Comparison of ENCODE assay signal across 29 cellular contexts in genomic region chr10:117627561-117627960, GRCh38.
"Had no signal": no experiment of that assay in that cellular context is flagged by ENCODE, and none has a peak within 500 bp of the region (broad histone marks: within the 10 kb centered on the region; RNA-seq: fewer than 3 reads in every experiment).

No MANE protein-coding gene starts in this region.

- H3K27ac Mint-ChIP-seq: activated CD4-positive, alpha-beta T cell treated with anti-CD3 and anti-CD28 coated beads for 36 hours; activated CD8-positive, alpha-beta T cell treated with anti-CD3 and anti-CD28 coated beads, Interleukin-2, amount 10 ng/mL, durations not matched to agents 7 days and 5 days; activated naive CD4-positive, alpha-beta T cell treated with anti-CD3 and anti-CD28 coated beads for 36 hours; activated naive CD8-positive, alpha-beta T cell treated with anti-CD3 and anti-CD28 coated beads for 36 hours; effector memory CD8-positive, alpha-beta T cell; nephron progenitor cell; progenitor cell of endocrine pancreas had no signal

- H3K4me3 ChIP-seq: adrenal gland, body of pancreas, colonic mucosa, gastroesophageal sphincter, hepatocyte, ovary, skin epidermis, testis, transverse colon had no signal

- DNase-seq: activated CD4-positive, alpha-beta T cell treated with anti-CD3 and anti-CD28 coated beads for 36 hours; activated CD4-positive, CD25-positive, alpha-beta regulatory T cell; activated CD8-positive, alpha-beta T cell treated with anti-CD3 and anti-CD28 coated beads, Interleukin-2, amount 10 ng/mL, durations not matched to agents 7 days and 5 days; activated effector memory CD4-positive, alpha-beta T cell treated with Interleukin-2 at 50 U/mL for 16 hours; activated naive CD4-positive, alpha-beta T cell treated with anti-CD3 and anti-CD28 coated beads for 36 hours; activated naive CD8-positive, alpha-beta T cell treated with anti-CD3 and anti-CD28 coated beads for 36 hours; aorta; body of pancreas; cerebellar nuclear complex; colonic mucosa; effector memory CD8-positive, alpha-beta T cell; erythroblast; left cardiac atrium; left ventricle myocardium superior; mammary epithelial cell; nephron progenitor cell; ovary; stimulated activated CD4-positive, alpha-beta T cell treated with anti-CD3 and anti-CD28 coated beads, Interleukin-12 subunit alpha, Interleukin-12 subunit beta, amount 100 ng/mL, for 4 hours; stimulated activated CD4-positive, alpha-beta T cell treated with anti-CD3 and anti-CD28 coated beads, Interleukin-4, amount 100 ng/mL, for 1 hour; stimulated activated naive CD8-positive, alpha-beta T cell treated with anti-CD3 and anti-CD28 coated beads, Interleukin-15, Interleukin-2, amounts not matched to agents 100 U/mL and 50 U/mL, for 24 hours; testis; transverse colon had no signal

- H3K27me3 ChIP-seq: adrenal gland, body of pancreas, colonic mucosa, gastroesophageal sphincter, ovary, testis, transverse colon had no signal

- H3K36me3 Mint-ChIP-seq: activated naive CD8-positive, alpha-beta T cell treated with anti-CD3 and anti-CD28 coated beads for 36 hours had no signal

- H3K36me3 ChIP-seq: adrenal gland, colonic mucosa, gastroesophageal sphincter, neutrophil, ovary, transverse colon had no signal

- H3K9me3 ChIP-seq: adrenal gland, body of pancreas, colonic mucosa, gastroesophageal sphincter, neutrophil, ovary, testis, transverse colon had no signal

- ATAC-seq: activated CD4-positive, alpha-beta T cell treated with anti-CD3 and anti-CD28 coated beads for 36 hours; activated CD8-positive, alpha-beta T cell treated with anti-CD3 and anti-CD28 coated beads, Interleukin-2, amount 10 ng/mL, durations not matched to agents 7 days and 5 days; body of pancreas; effector memory CD8-positive, alpha-beta T cell; gastroesophageal sphincter; left cardiac atrium; left ventricle myocardium superior; sciatic nerve; stimulated activated naive CD8-positive, alpha-beta T cell treated with anti-CD3 and anti-CD28 coated beads, Interleukin-15, Interleukin-2, amounts not matched to agents 100 U/mL and 50 U/mL, for 24 hours had no signal

- H3K4me1 Mint-ChIP-seq: activated CD4-positive, alpha-beta T cell treated with anti-CD3 and anti-CD28 coated beads for 36 hours; activated naive CD8-positive, alpha-beta T cell treated with anti-CD3 and anti-CD28 coated beads for 36 hours had no signal

- H3K27ac ChIP-seq: adrenal gland, body of pancreas, colonic mucosa, gastroesophageal sphincter, hepatocyte, neutrophil, ovary, skin epidermis, testis, transverse colon had no signal

- H3K4me3 Mint-ChIP-seq: activated CD4-positive, alpha-beta T cell treated with anti-CD3 and anti-CD28 coated beads for 36 hours; activated CD8-positive, alpha-beta T cell treated with anti-CD3 and anti-CD28 coated beads, Interleukin-2, amount 10 ng/mL, durations not matched to agents 7 days and 5 days; activated naive CD4-positive, alpha-beta T cell treated with anti-CD3 and anti-CD28 coated beads for 36 hours; activated naive CD8-positive, alpha-beta T cell treated with anti-CD3 and anti-CD28 coated beads for 36 hours; effector memory CD8-positive, alpha-beta T cell; nephron progenitor cell had no signal

- H3K4me1 ChIP-seq: adrenal gland, body of pancreas, colonic mucosa, gastroesophageal sphincter, transverse colon had no signal

- H3K9me3 Mint-ChIP-seq: activated naive CD4-positive, alpha-beta T cell treated with anti-CD3 and anti-CD28 coated beads for 36 hours; activated naive CD8-positive, alpha-beta T cell treated with anti-CD3 and anti-CD28 coated beads for 36 hours; effector memory CD8-positive, alpha-beta T cell had no signal
